3 cellular contexts compared by ENCODE assay signal in genomic region chr12:71113148-71113547, GRCh38. TPM values are rescaled to one million over a fixed set of nuclear protein-coding genes. Genes with fewer than 3 reads are reported as not detected.
"Had no signal": no experiment of that assay in that cellular context is flagged by ENCODE, and none has a peak within 500 bp of the region (broad histone marks: within the 10 kb centered on the region; RNA-seq: fewer than 3 reads in every experiment).

No MANE protein-coding gene starts in this region.

RNA-seq across cellular contexts. Expression of gene TSPAN8, which starts 44.7 kb away (rescaled TPM):
- total RNA-seq: HT1080, IMR-90 had no signal
- polyA plus RNA-seq: IgD-negative memory B cell, IMR-90 had no signal
